ENCODE assay signal across 8 cellular contexts in genomic region chr16:50369133-50369804, GRCh38. TPM values are rescaled to one million over a fixed set of nuclear protein-coding genes. Genes with fewer than 3 reads are reported as not detected.
A peak's percentile ranks its signal among the peaks of the same experiment; 100 is the strongest.
DNase-seq lines count a peak whose midpoint lies in the region; ATAC-seq and TF ChIP-seq lines count a peak whose summit lies in the region.

No MANE protein-coding gene starts in this region.

- peak overlapping the region; percentile 76 for H3K4me2 ChIP-seq in parathyroid adenoma (ENCODE audit: low read length)

- peak overlapping the region in 14 of 59 donors; percentile 20 to 71 (median 48) for H3K27ac ChIP-seq in dorsolateral prefrontal cortex
- peak overlapping the region; percentile 6 for H3K27ac ChIP-seq in parathyroid adenoma

- H3K9me3 ChIP-seq in MG63 (no peaks in the 10 kb centered on the region), parathyroid adenoma (ENCODE audit: control insufficient read depth, low read length) (no peaks in the 10 kb centered on the region)

- peak; percentile 32 for DNase-seq in GF-D8 (lab: John Stamatoyannopoulos, UW)
- no peak for DNase-seq in MG63
- DNase-seq in dorsolateral prefrontal cortex: no peak
- no peak for DNase-seq in GM13977 (ENCODE audit: low spot score)
- DNase-seq in DMS 273 (lab: John Stamatoyannopoulos, UW; ENCODE audit: unreplicated experiment): no peak
- DNase-seq in COR-L47 (lab: John Stamatoyannopoulos, UW): no peak

- in situ Hi-C loops in GM13977 (cut with MboI; ENCODE audit: low pct_unique_long_range_greater_than_20kb, low sequenced_read_pairs, unreplicated experiment): loop anchor here (10.0 to 25.0 kb wide), 2 partner anchors 296 to 418 kb away; no protein-coding TSS in a partner anchor

- no peak overlapping the region for H3K9ac ChIP-seq in parathyroid adenoma

- peaks cover 30% of the 10 kb centered on the region for H3K79me2 ChIP-seq in parathyroid adenoma

- H3K4me3 ChIP-seq in MG63 (peak overlapping the region; percentile 35), dorsolateral prefrontal cortex (peak overlapping the region in 57 of 59 donors; percentile 12 to 98 (median 53)), parathyroid adenoma (ENCODE audit: low read depth, low read length) (peak overlapping the region; percentile 50)

- peaks cover 9% of the 10 kb centered on the region for H3K4me1 ChIP-seq in parathyroid adenoma

- H3K36me3 ChIP-seq in MG63 (peaks cover 10% of the 10 kb centered on the region), parathyroid adenoma (ENCODE audit: control insufficient read depth, insufficient read depth, low read length) (no peaks in the 10 kb centered on the region)

- H3K27me3 ChIP-seq in MG63 (no peaks in the 10 kb centered on the region), dorsolateral prefrontal cortex (no peaks in the 10 kb centered on the region), parathyroid adenoma (ENCODE audit: control insufficient read depth, insufficient read depth, low read length) (no peaks in the 10 kb centered on the region)

- peak overlapping the region; percentile 95 for H2AFZ ChIP-seq in parathyroid adenoma

- TF ChIP-seq CTCF in dorsolateral prefrontal cortex (IDR thresholded peaks at IDR 0.05 in 54 of 56, conservative IDR thresholded peaks at IDR 0.05 in 2 of 56; ENCODE audit: low read depth in 1 of 56, partially characterized antibody in 56 of 56) (peak in 24 of 56 donors; percentile 2 to 67 (median 28)), parathyroid adenoma (IDR thresholded peaks at IDR 0.05) (no peak), GM13977 (IDR thresholded peaks at IDR 0.05; ENCODE audit: extremely low read depth, insufficient read depth, missing control alignments) (no peak)

- no peak for ATAC-seq in HG03097 (IDR thresholded peaks at IDR 0.05; ENCODE audit: low FRiP score, unreplicated experiment)

- intact Hi-C loops in dorsolateral prefrontal cortex (cut with DNase I): loop anchor here (2.0 to 10.0 kb wide), 4 partner anchors 214 to 436 kb away; partner anchors contain the start of genes CNEP1R1 (in 2 of the 2) and TENT4B (in 1 of the 2)

RNA-seq across cellular contexts. Expression of gene BRD7, which starts 0.5 kb away (rescaled TPM):
- total RNA-seq in MG63 (2014; rRNA removed; shearing (Covaris generic); ENCODE audit: low replicate concordance): 23.6 and 39.1 TPM in 2 replicates
- 10 to 100 TPM; 39.0 to 87.8 (median 53.4) TPM for total RNA-seq in dorsolateral prefrontal cortex
